ENCODE assay signal across 11 cellular contexts in genomic region chr6:43221046-43221773, GRCh38. TPM values are rescaled to one million over a fixed set of nuclear protein-coding genes. Genes with fewer than 3 reads are reported as not detected.
DNase-seq lines count a peak whose midpoint lies in the region; ATAC-seq lines count a peak whose summit lies in the region.
"Had no signal": no experiment of that assay in that cellular context is flagged by ENCODE, and none has a peak within 500 bp of the region (broad histone marks: within the 10 kb centered on the region; RNA-seq: fewer than 3 reads in every experiment).

No MANE protein-coding gene starts in this region.

- ATAC-seq in stimulated activated naive CD8-positive, alpha-beta T cell treated with anti-CD3 and anti-CD28 coated beads, Interleukin-15, amount 100 ng/mL, for 72 hours: no peak
- ATAC-seq in activated T-helper 17 cell treated with anti-CD3 and anti-CD28 coated beads, Interleukin-2, amount 50 U/mL, for 72 hours (replicated peaks): no peak
- no peak for ATAC-seq in GM21717 (IDR thresholded peaks at IDR 0.05; ENCODE audit: unreplicated experiment)
- no peak for ATAC-seq in GM18907 (IDR thresholded peaks at IDR 0.05; ENCODE audit: unreplicated experiment)
- ATAC-seq: activated CD8-positive, alpha-beta memory T cell treated with anti-CD3 and anti-CD28 coated beads, Interleukin-2, amount 10 ng/mL, durations not matched to agents 7 days and 5 days had no signal

- H3K27me3 Mint-ChIP-seq in stimulated activated naive CD8-positive, alpha-beta T cell treated with anti-CD3 and anti-CD28 coated beads, Interleukin-15, Interleukin-2, amounts not matched to agents 100 ng/mL and 50 ng/mL, for 24 hours: no peaks in the 10 kb centered on the region
- H3K27me3 Mint-ChIP-seq in stimulated activated naive CD8-positive, alpha-beta T cell treated with anti-CD3 and anti-CD28 coated beads, Interleukin-15, amount 100 ng/mL, for 72 hours: no peaks in the 10 kb centered on the region
- no peaks in the 10 kb centered on the region for H3K27me3 Mint-ChIP-seq in activated T-helper 17 cell treated with anti-CD3 and anti-CD28 coated beads, Interleukin-2, amount 50 U/mL, for 72 hours
- H3K27me3 Mint-ChIP-seq: activated CD8-positive, alpha-beta memory T cell treated with anti-CD3 and anti-CD28 coated beads, Interleukin-2, amount 10 ng/mL, durations not matched to agents 7 days and 5 days had no signal

- H3K4me3 Mint-ChIP-seq in stimulated activated naive CD8-positive, alpha-beta T cell treated with anti-CD3 and anti-CD28 coated beads, Interleukin-15, Interleukin-2, amounts not matched to agents 100 ng/mL and 50 ng/mL, for 24 hours: no peak overlapping the region
- peak overlapping the region in 1 of 2 donors; percentile 21 for H3K4me3 Mint-ChIP-seq in stimulated activated naive CD8-positive, alpha-beta T cell treated with anti-CD3 and anti-CD28 coated beads, Interleukin-15, amount 100 ng/mL, for 72 hours
- peak overlapping the region; percentile 89 for H3K4me3 Mint-ChIP-seq in activated T-helper 17 cell treated with anti-CD3 and anti-CD28 coated beads, Interleukin-2, amount 50 U/mL, for 72 hours
- H3K4me3 Mint-ChIP-seq: activated CD8-positive, alpha-beta memory T cell treated with anti-CD3 and anti-CD28 coated beads, Interleukin-2, amount 10 ng/mL, durations not matched to agents 7 days and 5 days had no signal

- DNase-seq in stimulated activated naive CD8-positive, alpha-beta T cell treated with anti-CD3 and anti-CD28 coated beads, Interleukin-15, amount 100 ng/mL, for 72 hours: no peak
- DNase-seq in islet precursor cell (peak; percentile 47), HuH-7 (ENCODE audit: low spot score) (no peak), HUDEP-2 (lab: John Stamatoyannopoulos, UW; ENCODE audit: unreplicated experiment in 76 of 76) (no peak)
- DNase-seq: activated CD8-positive, alpha-beta memory T cell treated with anti-CD3 and anti-CD28 coated beads, Interleukin-2, amount 10 ng/mL, durations not matched to agents 7 days and 5 days; Caco-2 had no signal

- no peaks in the 10 kb centered on the region for H3K9me3 Mint-ChIP-seq in stimulated activated naive CD8-positive, alpha-beta T cell treated with anti-CD3 and anti-CD28 coated beads, Interleukin-15, Interleukin-2, amounts not matched to agents 100 ng/mL and 50 ng/mL, for 24 hours
- no peaks in the 10 kb centered on the region for H3K9me3 Mint-ChIP-seq in stimulated activated naive CD8-positive, alpha-beta T cell treated with anti-CD3 and anti-CD28 coated beads, Interleukin-15, amount 100 ng/mL, for 72 hours
- no peaks in the 10 kb centered on the region for H3K9me3 Mint-ChIP-seq in activated T-helper 17 cell treated with anti-CD3 and anti-CD28 coated beads, Interleukin-2, amount 50 U/mL, for 72 hours

- H3K4me1 Mint-ChIP-seq in stimulated activated naive CD8-positive, alpha-beta T cell treated with anti-CD3 and anti-CD28 coated beads, Interleukin-15, Interleukin-2, amounts not matched to agents 100 ng/mL and 50 ng/mL, for 24 hours (ENCODE audit: low read depth): peaks cover 41% of the 10 kb centered on the region
- H3K4me1 Mint-ChIP-seq in stimulated activated naive CD8-positive, alpha-beta T cell treated with anti-CD3 and anti-CD28 coated beads, Interleukin-15, amount 100 ng/mL, for 72 hours: peaks cover 52% of the 10 kb centered on the region
- peaks cover 18% of the 10 kb centered on the region for H3K4me1 Mint-ChIP-seq in activated T-helper 17 cell treated with anti-CD3 and anti-CD28 coated beads, Interleukin-2, amount 50 U/mL, for 72 hours

- peak overlapping the region; percentile 78 for H3K27ac Mint-ChIP-seq in stimulated activated naive CD8-positive, alpha-beta T cell treated with anti-CD3 and anti-CD28 coated beads, Interleukin-15, Interleukin-2, amounts not matched to agents 100 ng/mL and 50 ng/mL, for 24 hours
- peak overlapping the region in 1 of 2 donors; percentile 66 for H3K27ac Mint-ChIP-seq in stimulated activated naive CD8-positive, alpha-beta T cell treated with anti-CD3 and anti-CD28 coated beads, Interleukin-15, amount 100 ng/mL, for 72 hours
- peak overlapping the region; percentile 79 for H3K27ac Mint-ChIP-seq in activated T-helper 17 cell treated with anti-CD3 and anti-CD28 coated beads, Interleukin-2, amount 50 U/mL, for 72 hours

- H3K36me3 Mint-ChIP-seq in stimulated activated naive CD8-positive, alpha-beta T cell treated with anti-CD3 and anti-CD28 coated beads, Interleukin-15, Interleukin-2, amounts not matched to agents 100 ng/mL and 50 ng/mL, for 24 hours (ENCODE audit: low read depth): peaks cover 50% of the 10 kb centered on the region
- H3K36me3 Mint-ChIP-seq in activated T-helper 17 cell treated with anti-CD3 and anti-CD28 coated beads, Interleukin-2, amount 50 U/mL, for 72 hours (ENCODE audit: low read depth): peaks cover 73% of the 10 kb centered on the region

RNA-seq across cellular contexts. Expression of gene DNPH1, which starts 8.1 kb away (rescaled TPM):
- 10 to 100 TPM; 42.6 to 57.8 TPM for total RNA-seq in activated T-helper 17 cell treated with anti-CD3 and anti-CD28 coated beads, Interleukin-2, amount 50 U/mL, for 72 hours

RNA-seq across cellular contexts. Expression of gene TTBK1, which starts 22.1 kb away (rescaled TPM):
- total RNA-seq in activated T-helper 17 cell treated with anti-CD3 and anti-CD28 coated beads, Interleukin-2, amount 50 U/mL, for 72 hours: 1 to 10 TPM; 2.2 to 3.6 TPM
- total RNA-seq: suprapubic skin had no signal

RNA-seq across cellular contexts. Expression of gene CUL9, which starts 39.2 kb away (rescaled TPM):
- total RNA-seq in activated T-helper 17 cell treated with anti-CD3 and anti-CD28 coated beads, Interleukin-2, amount 50 U/mL, for 72 hours: 10 to 100 TPM; 40.7 to 44.9 TPM

RNA-seq across cellular contexts. Expression of gene SRF, which starts 50.1 kb away (rescaled TPM):
- total RNA-seq in activated T-helper 17 cell treated with anti-CD3 and anti-CD28 coated beads, Interleukin-2, amount 50 U/mL, for 72 hours: 10 to 100 TPM; 36.2 to 63.4 TPM
